In the genomic region with DNA sequence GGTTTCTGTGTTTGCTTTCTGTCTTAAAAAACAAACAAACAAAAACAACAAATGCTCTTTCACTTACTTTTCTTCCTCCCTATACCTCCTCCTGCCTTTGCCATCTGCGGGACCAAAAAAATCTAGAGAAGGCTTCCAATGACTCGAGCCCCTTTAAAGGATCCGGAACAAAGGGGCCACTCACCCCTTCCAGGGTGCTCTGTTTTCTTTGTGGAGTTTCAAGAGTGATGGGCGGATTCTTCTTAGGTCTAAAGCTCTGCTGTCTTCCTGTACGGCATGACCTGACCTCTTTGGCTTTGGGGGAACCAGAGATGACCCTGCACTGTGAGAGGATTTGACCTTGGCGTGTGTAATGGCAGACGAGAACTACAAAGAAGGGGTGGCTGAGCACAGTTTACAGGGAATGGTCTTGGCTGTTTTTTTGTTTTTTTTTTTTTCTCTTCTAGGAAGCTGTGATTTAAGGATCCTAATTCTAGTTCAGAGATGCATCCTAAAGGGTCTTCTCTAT, we compare ENCODE assay signal across 18 cellular contexts. TPM values are rescaled to one million over a fixed set of nuclear protein-coding genes. Genes with fewer than 3 reads are reported as not detected.
A peak's percentile ranks its signal among the peaks of the same experiment; 100 is the strongest.
DNase-seq lines count a peak whose midpoint lies in the region; ATAC-seq and TF ChIP-seq lines count a peak whose summit lies in the region.
"Had no signal": no experiment of that assay in that cellular context is flagged by ENCODE, and none has a peak within 500 bp of the region (broad histone marks: within the 10 kb centered on the region; RNA-seq: fewer than 3 reads in every experiment).

No MANE protein-coding gene starts in this region.

- ATAC-seq in WTC11: peak; percentile 16; the same call in 1 of the 2 replicates
- no peak for ATAC-seq in stimulated activated naive B cell treated with anti-CD40 and anti-IgM and Interleukin-4, amounts not matched to agents 10 μg/mL and 1 μg/mL and 100 μg/mL, for 72 hours (replicated peaks)

- no peak overlapping the region for H3K4me3 Mint-ChIP-seq in WTC11
- no peak overlapping the region for H3K4me3 Mint-ChIP-seq in stimulated activated naive B cell treated with anti-CD40 and anti-IgM and Interleukin-4, amounts not matched to agents 10 μg/mL and 1 μg/mL and 100 μg/mL, for 72 hours
- no peak overlapping the region for H3K4me3 Mint-ChIP-seq in glutamatergic neuron (ENCODE audit: unreplicated experiment)

- no peak for TF ChIP-seq CTCF in WTC11 (IDR thresholded peaks at IDR 0.05)
- TF ChIP-seq CTCF in GM13976 (IDR thresholded peaks at IDR 0.05; ENCODE audit: borderline replicate concordance, control extremely low read depth, extremely low read depth, insufficient read depth, missing control alignments): no peak
- no peak for TF ChIP-seq CTCF in glutamatergic neuron (IDR thresholded peaks at IDR 0.05; ENCODE audit: partially characterized antibody, unreplicated experiment)

- CTCF ChIA-PET in WTC11 (lab: Charles Lee): interaction anchor here (2.1 to 2.9 kb wide), 4 partner anchors 29 to 196 kb away, joined by 5 to 18 read pairs (median 10); no protein-coding TSS in a partner anchor

- H3K36me3 Mint-ChIP-seq in WTC11 (no peaks in the 10 kb centered on the region), glutamatergic neuron (ENCODE audit: unreplicated experiment) (no peaks in the 10 kb centered on the region)
- peaks cover 13 to 18% of the 10 kb centered on the region in 2 donors for H3K36me3 Mint-ChIP-seq in stimulated activated naive B cell treated with anti-CD40 and anti-IgM and Interleukin-4, amounts not matched to agents 10 μg/mL and 1 μg/mL and 100 μg/mL, for 72 hours

- H3K27ac Mint-ChIP-seq in WTC11 (peak overlapping the region; percentile 41), glutamatergic neuron (ENCODE audit: unreplicated experiment) (no peak overlapping the region)
- peak overlapping the region; percentile 59 for H3K27ac Mint-ChIP-seq in stimulated activated naive B cell treated with anti-CD40 and anti-IgM and Interleukin-4, amounts not matched to agents 10 μg/mL and 1 μg/mL and 100 μg/mL, for 72 hours

- in situ Hi-C loops in GM13976 (cut with MboI; ENCODE audit: low sequenced_read_pairs, unreplicated experiment): no loop called here

- peaks cover 36% of the 10 kb centered on the region for H3K4me1 Mint-ChIP-seq in WTC11
- H3K4me1 Mint-ChIP-seq in stimulated activated naive B cell treated with anti-CD40 and anti-IgM and Interleukin-4, amounts not matched to agents 10 μg/mL and 1 μg/mL and 100 μg/mL, for 72 hours: peaks cover 14 to 25% of the 10 kb centered on the region in 2 donors
- no peaks in the 10 kb centered on the region for H3K4me1 Mint-ChIP-seq in glutamatergic neuron (ENCODE audit: low read depth, unreplicated experiment)

- peak; percentile 45 for DNase-seq in activated effector memory CD4-positive, alpha-beta T cell treated with anti-CD3 and anti-CD28 coated beads, Interleukin-2, amount 50 U/mL, for 16 hours
- DNase-seq in activated effector memory CD4-positive, alpha-beta T cell treated with Interleukin-2 at 50 U/mL for 16 hours: no peak
- no peak for DNase-seq in WTC11 (ENCODE audit: low spot score)
- DNase-seq in medulla oblongata (ENCODE audit: extremely low spot score): peak; percentile 7
- no peak for DNase-seq in stimulated activated naive B cell treated with anti-CD40 and anti-IgM and Interleukin-4, amounts not matched to agents 10 μg/mL and 1 μg/mL and 100 μg/mL, for 72 hours
- no peak for DNase-seq in GM13976 (ENCODE audit: low spot score)
- DNase-seq in glutamatergic neuron: no peak
- no peak for DNase-seq in inferior parietal cortex (ENCODE audit: extremely low spot score)
- DNase-seq: 8988T, MV-4-11, NCI-H1417, NCI-H187 treated with DMSO at 0.1 percent for 48 hours, NCI-H446, NCI-H69, OCI-M1, RPMI8226, SIG-M5 had no signal

- POLR2A ChIA-PET in WTC11 (lab: Charles Lee): no interaction called here

- H3K9me3 Mint-ChIP-seq in WTC11 (peaks cover 12% of the 10 kb centered on the region), glutamatergic neuron (ENCODE audit: unreplicated experiment) (peaks cover 7% of the 10 kb centered on the region)
- peaks cover 2 to 3% of the 10 kb centered on the region in 2 donors for H3K9me3 Mint-ChIP-seq in stimulated activated naive B cell treated with anti-CD40 and anti-IgM and Interleukin-4, amounts not matched to agents 10 μg/mL and 1 μg/mL and 100 μg/mL, for 72 hours

- H3K27me3 Mint-ChIP-seq in WTC11 (ENCODE audit: low read depth): peaks cover 6% of the 10 kb centered on the region; the same call in 1 of the 2 replicates
- H3K27me3 Mint-ChIP-seq in stimulated activated naive B cell treated with anti-CD40 and anti-IgM and Interleukin-4, amounts not matched to agents 10 μg/mL and 1 μg/mL and 100 μg/mL, for 72 hours: no peaks in the 10 kb centered on the region
- no peaks in the 10 kb centered on the region for H3K27me3 Mint-ChIP-seq in glutamatergic neuron (ENCODE audit: unreplicated experiment)

TF ChIP-seq in WTC11, 78 proteins besides CTCF, POLR2A, EP300 and RAD21:
- TF ChIP-seq NR2C2 (CRISPR knock-in tag; IDR thresholded peaks at IDR 0.05): no peak
- no peak for TF ChIP-seq GTF2I (CRISPR knock-in tag; conservative IDR thresholded peaks at IDR 0.05)
- TF ChIP-seq ZNF396 (CRISPR knock-in tag; IDR thresholded peaks at IDR 0.05; ENCODE audit: borderline replicate concordance): no peak
- no peak for TF ChIP-seq FOXK1 (CRISPR knock-in tag; IDR thresholded peaks at IDR 0.05)
- TF ChIP-seq JAZF1 (CRISPR knock-in tag; IDR thresholded peaks at IDR 0.05): no peak
- TF ChIP-seq CBFB (CRISPR knock-in tag; IDR thresholded peaks at IDR 0.05; ENCODE audit: low read depth): no peak
- no peak for TF ChIP-seq GABPB1 (CRISPR knock-in tag; IDR thresholded peaks at IDR 0.05)

RNA-seq across cellular contexts. Expression of a gene that starts 2.2 kb away (rescaled TPM):
- total RNA-seq in WTC11 (2021) (0.34 to 0.77 TPM (median 0.57 TPM) in 3 replicates), glutamatergic neuron (ENCODE audit: unreplicated experiment) (not detected)
- total RNA-seq: Daoy had no signal

Comparison
In these comparisons a context has a peak if more than half of its experiments do, and no peak if none do; other contexts are left out.
1. DNase-seq: peak in activated effector memory CD4-positive, alpha-beta T cell treated with anti-CD3 and anti-CD28 coated beads, Interleukin-2, amount 50 U/mL, for 16 hours (single experiment) and medulla oblongata (single experiment); none in activated effector memory CD4-positive, alpha-beta T cell treated with Interleukin-2 at 50 U/mL for 16 hours (single experiment), WTC11 (single experiment), stimulated activated naive B cell treated with anti-CD40 and anti-IgM and Interleukin-4, amounts not matched to agents 10 μg/mL and 1 μg/mL and 100 μg/mL, for 72 hours (single experiment), GM13976 (single experiment), glutamatergic neuron (single experiment) and inferior parietal cortex (single experiment).